ENCODE assay signal across 6 cellular contexts in the genomic region with DNA sequence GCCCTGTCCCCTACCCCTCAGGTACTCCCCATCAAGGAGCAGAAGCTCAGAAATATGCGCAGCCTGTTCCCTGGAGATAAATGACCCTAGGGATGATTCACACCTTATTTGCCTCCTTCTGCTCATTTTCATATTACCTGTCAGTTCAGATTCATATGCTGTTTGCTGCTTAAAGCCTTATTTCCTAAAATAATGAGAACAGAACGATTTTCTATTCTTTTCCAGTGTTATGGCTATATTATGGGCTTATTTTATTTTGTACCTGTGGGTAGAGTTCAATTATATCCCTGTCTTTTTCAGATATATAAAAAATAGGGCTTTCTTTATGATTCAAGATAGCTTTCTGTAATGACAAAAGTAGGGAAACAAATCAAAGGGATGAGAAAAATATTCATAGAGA.
"Had no signal": no experiment of that assay in that cellular context is flagged by ENCODE, and none has a peak within 500 bp of the region (broad histone marks: within the 10 kb centered on the region; RNA-seq: fewer than 3 reads in every experiment).

No MANE protein-coding gene starts in this region.

- ATAC-seq: HepG2, K562 had no signal

- FAIRE-seq: HepG2, HTR-8/SVneo, K562 had no signal

- DNase-seq: IMR-90, KBM-7 had no signal

- H3K27ac ChIP-seq: HL-60 had no signal

- H3K4me3 ChIP-seq: K562 had no signal
